ENCODE assay signal across 1 cellular context in genomic region chr11:123438191-123438627, GRCh38.
TF ChIP-seq lines count a peak whose summit lies in the region.

No MANE protein-coding gene starts in this region.

TF ChIP-seq in HepG2, 621 proteins besides CTCF, POLR2A, EP300 and RAD21 (continued from another document):
- TF ChIP-seq THAP9 (CRISPR knock-in tag; IDR thresholded peaks at IDR 0.05; ENCODE audit: borderline replicate concordance) (no peak), AKNA (CRISPR knock-in tag; IDR thresholded peaks at IDR 0.05; ENCODE audit: borderline replicate concordance) (no peak), ZNF576 (CRISPR knock-in tag; IDR thresholded peaks at IDR 0.05) (no peak), TEF (CRISPR knock-in tag; IDR thresholded peaks at IDR 0.05) (no peak), HMGXB3 (CRISPR knock-in tag; IDR thresholded peaks at IDR 0.05; ENCODE audit: borderline replicate concordance) (no peak), HES4 (CRISPR knock-in tag; IDR thresholded peaks at IDR 0.05; ENCODE audit: borderline replicate concordance) (no peak), YEATS2 (CRISPR knock-in tag; IDR thresholded peaks at IDR 0.05; ENCODE audit: borderline replicate concordance) (no peak), ARID3A (IDR thresholded peaks at IDR 0.05; ENCODE audit: low read depth, low read length) (no peak), ZNF704 (CRISPR knock-in tag; IDR thresholded peaks at IDR 0.05; ENCODE audit: borderline replicate concordance) (no peak), DMTF1 (CRISPR knock-in tag; IDR thresholded peaks at IDR 0.05) (no peak), PAX8 (CRISPR knock-in tag; IDR thresholded peaks at IDR 0.05; ENCODE audit: borderline replicate concordance) (no peak), GABPB1 (CRISPR knock-in tag; IDR thresholded peaks at IDR 0.05) (no peak)
